8 cellular contexts compared by ENCODE assay signal in genomic region chr15:85380217-85380859, GRCh38. TPM values are rescaled to one million over a fixed set of nuclear protein-coding genes. Genes with fewer than 3 reads are reported as not detected.
DNase-seq lines count a peak whose midpoint lies in the region; ATAC-seq, FAIRE-seq and TF ChIP-seq lines count a peak whose summit lies in the region.

TSS of gene AKAP13 (plus strand) at chr15:85380603. CDS start at chr15:85485721, 105,118 bp downstream.

- no TSS peak for BruUV-seq in Caco-2 (replicated peaks; lab: Mats Ljungman, UMichigan)

- H3K56ac ChIP-seq in mesendoderm (ENCODE audit: low read length) = peak within 1 kb of the TSS; percentile 91

- H3K27me3 ChIP-seq in Caco-2 (replicated peaks; ENCODE audit: control insufficient read depth, insufficient read depth, low read length) (no peaks in the 10 kb centered on the region), endocrine pancreas (ENCODE audit: control insufficient read depth, insufficient read depth, low read length) (no peaks in the 10 kb centered on the region), mesendoderm (ENCODE audit: insufficient read depth, low read length, poor library complexity) (no peaks in the 10 kb centered on the region)

- CTCF ChIA-PET in Caco-2 (lab: Charles Lee) = interaction anchor here (0.5 to 2.1 kb wide), 6 partner anchors 45 to 515 kb away, joined by 3 to 8 read pairs (median 4); no protein-coding TSS in a partner anchor

- no peak for TF ChIP-seq CTCF in Caco-2 (IDR thresholded peaks at IDR 0.05; ENCODE audit: insufficient read depth in 1 of 2, low read depth in 1 of 2, low read length in 1 of 2, severe bottlenecking in 1 of 2, unreplicated experiment in 1 of 2)

- peak; percentile 76 for FAIRE-seq in HTR-8/SVneo (lab: Jason Lieb, UNC)

- H3K4me3 ChIP-seq in Caco-2 (ENCODE audit: low read depth, low read length) (peak within 1 kb of the TSS; percentile 69), endocrine pancreas (ENCODE audit: control insufficient read depth, insufficient read depth, low read length) (peak within 1 kb of the TSS; percentile 93), mesendoderm (ENCODE audit: low read length) (peak within 1 kb of the TSS; percentile 73)

- H3K4me1 Mint-ChIP-seq in Caco-2 (ENCODE audit: low read depth, unreplicated experiment) = peaks cover 26% of the 10 kb centered on the region

- H4K5ac ChIP-seq in mesendoderm (ENCODE audit: low read length) = no peak within 1 kb of the TSS

- H3K9me3 ChIP-seq in Caco-2 (no peaks in the 10 kb centered on the region), endocrine pancreas (ENCODE audit: control insufficient read depth, low read length) (no peaks in the 10 kb centered on the region)

- H3K27me3 Mint-ChIP-seq in Caco-2 (ENCODE audit: insufficient read depth, unreplicated experiment) = no peaks in the 10 kb centered on the region

- DNase-seq in Caco-2 (peak; percentile 95 to 99), HTR-8/SVneo (ENCODE audit: insufficient read length, low spot score) (peak; percentile 96), NOMO-1 treated with DMSO at 0.1 percent for 48 hours (lab: John Stamatoyannopoulos, UW; ENCODE audit: unreplicated experiment) (peak; percentile 97), mesendoderm (peak; percentile 100)
- DNase-seq in activated CD8-positive, alpha-beta memory T cell treated with anti-CD3 and anti-CD28 coated beads for 4 hours (ENCODE audit: low read depth in 2 of 2) = peak; percentile 87 to 94
- DNase-seq in stimulated activated CD8-positive, alpha-beta memory T cell treated with anti-CD3 and anti-CD28 coated beads, Interleukin-12 subunit alpha, Interleukin-12 subunit beta, amount 100 ng/mL, for 4 hours (ENCODE audit: low read depth) = peak; percentile 89

- peak within 1 kb of the TSS; percentile 74 for H3K4me3 Mint-ChIP-seq in Caco-2 (ENCODE audit: unreplicated experiment)

- H2BK120ac ChIP-seq in mesendoderm (ENCODE audit: low read depth, low read length) = no peak within 1 kb of the TSS

- no peaks in the 10 kb centered on the region for H3K9me3 Mint-ChIP-seq in Caco-2 (ENCODE audit: unreplicated experiment)

- H2BK15ac ChIP-seq in mesendoderm (replicated peaks; ENCODE audit: low read depth) = no peak within 1 kb of the TSS

- H3K79me2 ChIP-seq in mesendoderm (ENCODE audit: control insufficient read depth, insufficient read depth, low read length) = peaks cover 39% of the 10 kb centered on the region

- no peaks in the 10 kb centered on the region for H3K36me3 ChIP-seq in Caco-2 (ENCODE audit: control insufficient read depth, insufficient read depth, low read length)
- no peaks in the 10 kb centered on the region for H3K36me3 ChIP-seq in endocrine pancreas (ENCODE audit: control insufficient read depth, insufficient read depth, low read length)
- H3K36me3 ChIP-seq in mesendoderm (ENCODE audit: control insufficient read depth, insufficient read depth, low read length) = no peaks in the 10 kb centered on the region

- POLR2A ChIA-PET in Caco-2 (lab: Charles Lee) = interaction anchor here (0.5 to 1.1 kb wide), 12 partner anchors 8 to 188 kb away, joined by 3 to 12 read pairs (median 3); no protein-coding TSS in a partner anchor

- no peak within 1 kb of the TSS for H2AK5ac ChIP-seq in mesendoderm (ENCODE audit: low read length)

- peak within 1 kb of the TSS; percentile 79 for H4K8ac ChIP-seq in mesendoderm (ENCODE audit: low read depth, low read length)

- H3K27ac ChIP-seq in mesendoderm (ENCODE audit: low read depth, low read length) = peak within 1 kb of the TSS; percentile 98

- peak within 1 kb of the TSS; percentile 56 for H2BK5ac ChIP-seq in mesendoderm (ENCODE audit: low read length)

- peak within 1 kb of the TSS; percentile 43 for H3K27ac Mint-ChIP-seq in Caco-2 (ENCODE audit: unreplicated experiment)

- peak within 1 kb of the TSS; percentile 58 for H3K4ac ChIP-seq in mesendoderm (ENCODE audit: low read depth, low read length)

- peak within 1 kb of the TSS; percentile 25 for H3K23ac ChIP-seq in mesendoderm (ENCODE audit: low read length)

- intact Hi-C loops in Caco-2 (cut with micrococcal nuclease; ENCODE audit: unreplicated experiment) = loop anchor here (2.0 kb wide), 3 partner anchors 14 to 62 kb away; no protein-coding TSS in a partner anchor

- peak within 1 kb of the TSS; percentile 91 for H3K18ac ChIP-seq in mesendoderm (ENCODE audit: low read length)

- peaks cover 5% of the 10 kb centered on the region for H3K36me3 Mint-ChIP-seq in Caco-2 (ENCODE audit: insufficient read depth, unreplicated experiment)

- WGBS in mesendoderm (ENCODE audit: extremely low coverage, insufficient coverage, low lambda C conversion rate) = no CpG with 5 or more reads among the region's 57 CpGs

- peak; percentile 80 for ATAC-seq in GM21381 (IDR thresholded peaks at IDR 0.05; ENCODE audit: unreplicated experiment)

- H3K79me1 ChIP-seq in mesendoderm (ENCODE audit: low read length) = peaks cover 6% of the 10 kb centered on the region

- H3K9ac ChIP-seq in endocrine pancreas (ENCODE audit: control insufficient read depth, insufficient read depth, low read length) (peak within 1 kb of the TSS; percentile 84), mesendoderm (ENCODE audit: low read length) (peak within 1 kb of the TSS; percentile 84)

- peaks cover 11% of the 10 kb centered on the region for H3K4me1 ChIP-seq in Caco-2
- H3K4me1 ChIP-seq in endocrine pancreas (ENCODE audit: control insufficient read depth, insufficient read depth, low read length) = no peaks in the 10 kb centered on the region
- H3K4me1 ChIP-seq in mesendoderm (ENCODE audit: control insufficient read depth, low read depth, low read length) = peaks cover 16% of the 10 kb centered on the region

- H3K4me2 ChIP-seq in mesendoderm (ENCODE audit: low read length) = peak within 1 kb of the TSS; percentile 38

RNA-seq across cellular contexts. Expression of gene AKAP13, which starts in this region (rescaled TPM):
- 48.3 and 49.6 TPM in 2 replicates for total RNA-seq in Caco-2 (2022)
- 23.0 TPM for polyA plus RNA-seq in mesendoderm (2013, experiment 1 of 2)
- polyA plus RNA-seq in mesendoderm (2013, experiment 2 of 2) = 24.9 TPM

Comparison
In these comparisons a context has a peak if more than half of its experiments do, and no peak if none do; other contexts are left out.
1. Peak in every context shown above with its lines: DNase-seq, ATAC-seq, H3K4me3 ChIP-seq and H3K27ac ChIP-seq.